In the genomic region with DNA sequence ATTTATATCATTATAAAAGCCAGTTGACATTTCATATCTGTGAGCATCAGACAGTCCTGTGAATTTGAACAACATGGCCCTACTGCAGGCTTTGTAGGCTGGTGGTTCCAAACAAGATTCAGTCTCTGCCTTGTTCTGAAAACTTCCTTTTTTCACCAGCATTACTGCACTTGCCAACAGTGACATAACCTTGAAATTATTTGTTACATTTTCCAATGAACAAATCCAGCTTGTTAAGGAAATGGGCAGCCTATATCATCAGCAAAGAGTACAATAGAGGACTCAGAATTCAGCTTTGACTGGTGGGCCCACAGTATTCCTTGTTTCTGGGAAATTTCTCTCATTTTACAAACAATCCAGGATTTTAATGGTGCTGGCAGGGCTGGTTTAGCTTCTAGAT, we compare ENCODE assay signal across 21 cellular contexts.
DNase-seq lines count a peak whose midpoint lies in the region; ATAC-seq and TF ChIP-seq lines count a peak whose summit lies in the region.
"Had no signal": no experiment of that assay in that cellular context is flagged by ENCODE, and none has a peak within 500 bp of the region (broad histone marks: within the 10 kb centered on the region; RNA-seq: fewer than 3 reads in every experiment).

No MANE protein-coding gene starts in this region.

- no peaks in the 10 kb centered on the region for H3K9me2 ChIP-seq in SK-N-SH

- no peak for TF ChIP-seq RAD21 in SK-N-SH (IDR thresholded peaks at IDR 0.05; ENCODE audit: low read length)

- H3K27me3 ChIP-seq in SK-N-SH (ENCODE audit: insufficient read depth) (no peaks in the 10 kb centered on the region), smooth muscle cell (ENCODE audit: low read depth) (no peaks in the 10 kb centered on the region), neuronal stem cell (ENCODE audit: control insufficient read depth in 3 of 3, insufficient read depth in 3 of 3, low read depth in 1 of 3, low read length in 3 of 3) (no peaks in the 10 kb centered on the region)
- H3K27me3 ChIP-seq: thyroid gland had no signal

- no peaks in the 10 kb centered on the region for H3K27me3 Mint-ChIP-seq in activated CD4-positive, alpha-beta T cell treated with anti-CD3 and anti-CD28 coated beads for 36 hours
- H3K27me3 Mint-ChIP-seq: CD4-positive, alpha-beta T cell; progenitor cell of endocrine pancreas had no signal

- CTCF ChIA-PET in SK-N-SH (lab: Yijun Ruan, JAX): no interaction called here
- CTCF ChIA-PET in activated CD4-positive, alpha-beta T cell treated with anti-CD3 and anti-CD28 coated beads for 36 hours (lab: Charles Lee): no interaction called here

- H3K4ac ChIP-seq in neuronal stem cell (ENCODE audit: low read length): no peak overlapping the region

- H2BK120ac ChIP-seq in neuronal stem cell (ENCODE audit: low read depth, low read length): no peak overlapping the region

- H3K79me1 ChIP-seq in neuronal stem cell (ENCODE audit: low read depth, low read length): no peaks in the 10 kb centered on the region

- DNase-seq in SK-N-SH (no peak), dermis blood vessel endothelial cell (peak; percentile 6), iris pigment epithelial cell (ENCODE audit: low read depth) (peak; percentile 31), smooth muscle cell (lab: John Stamatoyannopoulos, UW; ENCODE audit: unreplicated experiment) (no peak), neuronal stem cell (ENCODE audit: low spot score) (no peak), NCI-H1048 (lab: John Stamatoyannopoulos, UW) (no peak)
- no peak for DNase-seq in stimulated activated CD4-positive, alpha-beta T cell treated with anti-CD3 and anti-CD28 coated beads, Interleukin-2, amount 100 ng/mL, for 24 hours
- DNase-seq in activated CD4-positive, alpha-beta T cell treated with anti-CD3 and anti-CD28 coated beads for 36 hours: no peak
- DNase-seq: activated CD4-positive, alpha-beta T cell treated with anti-CD3 and anti-CD28 coated beads for 1 hour; activated effector memory CD4-positive, alpha-beta T cell treated with anti-CD3 and anti-CD28 coated beads, Interleukin-2, amount 50 U/mL, for 16 hours; CD4-positive, alpha-beta T cell; HFFc6; NCI-H146; stimulated activated naive CD8-positive, alpha-beta T cell treated with anti-CD3 and anti-CD28 coated beads, Interleukin-15, Interleukin-2, amounts not matched to agents 100 U/mL and 50 U/mL, for 24 hours; T-helper 2 cell; thyroid gland had no signal

- H4K91ac ChIP-seq in neuronal stem cell (ENCODE audit: low read depth, low read length, poor library complexity): no peak overlapping the region

- no peak overlapping the region for H3K18ac ChIP-seq in neuronal stem cell (ENCODE audit: low read length)

- H3K79me2 ChIP-seq in SK-N-SH (ENCODE audit: insufficient read depth) (no peaks in the 10 kb centered on the region), smooth muscle cell (ENCODE audit: low read depth) (no peaks in the 10 kb centered on the region)

- TF ChIP-seq CTCF in SK-N-SH (IDR thresholded peaks at IDR 0.05) (no peak), smooth muscle cell (IDR thresholded peaks at IDR 0.05; ENCODE audit: borderline replicate concordance, insufficient read depth, poor library complexity, severe bottlenecking) (no peak)

- H2BK5ac ChIP-seq in neuronal stem cell (ENCODE audit: low read length): no peak overlapping the region

- no peak overlapping the region for H3K23ac ChIP-seq in neuronal stem cell (ENCODE audit: low read depth, low read length, poor library complexity)

- no peak overlapping the region for H2BK12ac ChIP-seq in neuronal stem cell (ENCODE audit: low read length)

- H2AFZ ChIP-seq in SK-N-SH (ENCODE audit: low read depth): no peak overlapping the region; the same call in none of the 2 replicates
- H2AFZ ChIP-seq in smooth muscle cell (ENCODE audit: low read depth): peak overlapping the region; percentile 32
- no peak overlapping the region for H2AFZ ChIP-seq in neuronal stem cell (ENCODE audit: low read length)
- H2AFZ ChIP-seq: GM23338 had no signal

- H3K4me1 Mint-ChIP-seq in activated CD4-positive, alpha-beta T cell treated with anti-CD3 and anti-CD28 coated beads for 36 hours: no peaks in the 10 kb centered on the region
- H3K4me1 Mint-ChIP-seq: neural crest cell had no signal

- H3K9me3 ChIP-seq in SK-N-SH (no peaks in the 10 kb centered on the region), smooth muscle cell (replicated peaks; ENCODE audit: low read depth) (no peaks in the 10 kb centered on the region), neuronal stem cell (replicated peaks in 1 of 2; ENCODE audit: control insufficient read depth in 2 of 2, insufficient read depth in 1 of 2, low read depth in 1 of 2, low read length in 2 of 2) (no peaks in the 10 kb centered on the region)
- H3K9me3 ChIP-seq: thyroid gland had no signal

- intact Hi-C loops in activated CD4-positive, alpha-beta T cell treated with anti-CD3 and anti-CD28 coated beads for 36 hours (cut with DNase I, micrococcal nuclease): no loop called here

- no peak for ATAC-seq in activated CD4-positive, alpha-beta T cell treated with anti-CD3 and anti-CD28 coated beads for 36 hours
- ATAC-seq: esophagus mucosa; GM23338; stimulated activated naive CD8-positive, alpha-beta T cell treated with anti-CD3 and anti-CD28 coated beads, Interleukin-15, Interleukin-2, amounts not matched to agents 100 U/mL and 50 U/mL, for 24 hours had no signal

- H2AK5ac ChIP-seq in neuronal stem cell (ENCODE audit: low read depth, low read length): no peak overlapping the region

- no peaks in the 10 kb centered on the region for H4K20me1 ChIP-seq in SK-N-SH (ENCODE audit: insufficient read depth)
- H4K20me1 ChIP-seq in smooth muscle cell (ENCODE audit: low read depth): no peaks in the 10 kb centered on the region

- H4K8ac ChIP-seq in neuronal stem cell (ENCODE audit: low read depth, low read length): no peak overlapping the region

- H3K4me1 ChIP-seq in SK-N-SH (ENCODE audit: control insufficient read depth in 1 of 2, insufficient read depth in 2 of 2, low read depth in 1 of 2, low read length in 1 of 2) (peaks cover 0 to 23% of the 10 kb centered on the region in 2 experiments; a peak in 3 of 4 replicates), smooth muscle cell (ENCODE audit: low read depth) (peaks cover 13% of the 10 kb centered on the region), neuronal stem cell (ENCODE audit: control insufficient read depth in 2 of 2, insufficient read depth in 1 of 2, low read depth in 1 of 2, low read length in 2 of 2) (peaks cover 0 to 1% of the 10 kb centered on the region in 2 donors)
- H3K4me1 ChIP-seq: thyroid gland had no signal

- H3K27ac Mint-ChIP-seq in activated CD4-positive, alpha-beta T cell treated with anti-CD3 and anti-CD28 coated beads for 36 hours: no peak overlapping the region
- H3K27ac Mint-ChIP-seq: CD4-positive, alpha-beta T cell; GM23338; HFFc6; progenitor cell of endocrine pancreas had no signal

- no peaks in the 10 kb centered on the region for H3K36me3 Mint-ChIP-seq in activated CD4-positive, alpha-beta T cell treated with anti-CD3 and anti-CD28 coated beads for 36 hours (ENCODE audit: low read depth)
- H3K36me3 Mint-ChIP-seq: brain had no signal

- no peak overlapping the region for H2BK15ac ChIP-seq in neuronal stem cell (ENCODE audit: low read length)

- H3K9ac ChIP-seq in SK-N-SH (no peak overlapping the region), smooth muscle cell (ENCODE audit: low read depth) (no peak overlapping the region), neuronal stem cell (ENCODE audit: low read depth, low read length, poor library complexity) (no peak overlapping the region)

- peak in 1 of 2 experiments; percentile 30; a peak in 1 of 4 replicates for TF ChIP-seq EP300 in SK-N-SH (IDR thresholded peaks at IDR 0.05; ENCODE audit: borderline replicate concordance in 1 of 2, low read depth in 1 of 2, low read length in 1 of 2)

- H3K4me3 ChIP-seq in SK-N-SH (ENCODE audit: low read depth in 2 of 2, low read length in 1 of 2): no peak overlapping the region
- H3K4me3 ChIP-seq in smooth muscle cell: no peak overlapping the region
- H3K4me3 ChIP-seq in neuronal stem cell (ENCODE audit: low read length in 2 of 2): no peak overlapping the region
- H3K4me3 ChIP-seq: GM23338, thyroid gland had no signal

- H3K4me2 ChIP-seq in SK-N-SH (no peak overlapping the region), smooth muscle cell (peak overlapping the region; percentile 16), neuronal stem cell (ENCODE audit: insufficient read depth, low read length, poor library complexity, severe bottlenecking) (no peak overlapping the region)
- H3K4me2 ChIP-seq: GM23338 had no signal

- peaks cover 6% of the 10 kb centered on the region for H3K9me3 Mint-ChIP-seq in activated CD4-positive, alpha-beta T cell treated with anti-CD3 and anti-CD28 coated beads for 36 hours (ENCODE audit: low read depth)
- H3K9me3 Mint-ChIP-seq: GM23338 had no signal

- H3K4me3 Mint-ChIP-seq in activated CD4-positive, alpha-beta T cell treated with anti-CD3 and anti-CD28 coated beads for 36 hours: no peak overlapping the region
- H3K4me3 Mint-ChIP-seq: brain; CD4-positive, alpha-beta T cell; GM23338; HFFc6; neural crest cell had no signal

- peak overlapping the region in 1 of 2 experiments; percentile 94; a peak in 2 of 4 replicates for H3K27ac ChIP-seq in SK-N-SH (ENCODE audit: low read depth in 2 of 2, low read length in 1 of 2)
- H3K27ac ChIP-seq in smooth muscle cell (ENCODE audit: low read depth): no peak overlapping the region
- no peak overlapping the region for H3K27ac ChIP-seq in neuronal stem cell (replicated peaks; ENCODE audit: low read length)
- H3K27ac ChIP-seq: thyroid gland had no signal

- H3K36me3 ChIP-seq in SK-N-SH (replicated peaks in 1 of 2; ENCODE audit: control insufficient read depth in 1 of 2, insufficient read depth in 2 of 2, low read length in 1 of 2) (no peaks in the 10 kb centered on the region), smooth muscle cell (ENCODE audit: low read depth) (no peaks in the 10 kb centered on the region), neuronal stem cell (replicated peaks in 1 of 2; ENCODE audit: control insufficient read depth in 2 of 2, insufficient read depth in 2 of 2, low read length in 2 of 2) (no peaks in the 10 kb centered on the region)
- H3K36me3 ChIP-seq: thyroid gland had no signal

- H3F3A ChIP-seq in SK-N-SH (replicated peaks; ENCODE audit: insufficient read depth) (peaks cover 43% of the 10 kb centered on the region), smooth muscle cell (ENCODE audit: low read depth) (peaks cover 4% of the 10 kb centered on the region)

- H3K14ac ChIP-seq in neuronal stem cell (ENCODE audit: low read length): no peak overlapping the region

- POLR2A ChIA-PET in SK-N-SH (lab: Yijun Ruan, JAX): no interaction called here
- POLR2A ChIA-PET in activated CD4-positive, alpha-beta T cell treated with anti-CD3 and anti-CD28 coated beads for 36 hours (lab: Charles Lee): no interaction called here

TF ChIP-seq in SK-N-SH, 30 proteins besides CTCF, POLR2A, EP300 and RAD21 (continues in another document):
- TF ChIP-seq ELF1 (IDR thresholded peaks at IDR 0.05) (no peak), TEAD4 (IDR thresholded peaks at IDR 0.05; ENCODE audit: borderline replicate concordance, insufficient read depth) (0 out of 2 replicates have a peak, but pooled peaks have one; percentile 21)

Comparison
In these comparisons a context has a peak if more than half of its experiments do, and no peak if none do; other contexts are left out.
1. DNase-seq: peak in dermis blood vessel endothelial cell (single experiment) and iris pigment epithelial cell (single experiment); none in SK-N-SH (single experiment), smooth muscle cell (single experiment), neuronal stem cell (single experiment), stimulated activated CD4-positive, alpha-beta T cell treated with anti-CD3 and anti-CD28 coated beads, Interleukin-2, amount 100 ng/mL, for 24 hours (0 of 2), NCI-H1048 (single experiment) and activated CD4-positive, alpha-beta T cell treated with anti-CD3 and anti-CD28 coated beads for 36 hours (single experiment).